Comparison of ENCODE assay signal across 25 cellular contexts in genomic region chr19:540867-541637, GRCh38. TPM values are rescaled to one million over a fixed set of nuclear protein-coding genes. Genes with fewer than 3 reads are reported as not detected.
DNase-seq lines count a peak whose midpoint lies in the region; ATAC-seq, FAIRE-seq and TF ChIP-seq lines count a peak whose summit lies in the region.
"Had no signal": no experiment of that assay in that cellular context is flagged by ENCODE, and none has a peak within 500 bp of the region (broad histone marks: within the 10 kb centered on the region; RNA-seq: fewer than 3 reads in every experiment).

No MANE protein-coding gene starts in this region.

- no peaks in the 10 kb centered on the region for H3K9me3 ChIP-seq in right atrium auricular region
- H3K9me3 ChIP-seq in HepG2 (ENCODE audit: low read length) = no peaks in the 10 kb centered on the region
- H3K9me3 ChIP-seq: BLaER1, Caco-2 had no signal

- no peak for FAIRE-seq in HepG2 (lab: Jason Lieb, UNC)
- FAIRE-seq: A204.1, G401.6, GM12892, GM19239, H1 had no signal

- no peak overlapping the region for H2AFZ ChIP-seq in HepG2 (ENCODE audit: low read length)
- H2AFZ ChIP-seq: GM23248 had no signal

- H3K27me3 ChIP-seq in right atrium auricular region (no peaks in the 10 kb centered on the region), HepG2 (ENCODE audit: control insufficient read depth in 1 of 2, insufficient read depth in 2 of 2, low read length in 2 of 2) (no peaks in the 10 kb centered on the region)
- H3K27me3 ChIP-seq: BLaER1 had no signal

- H3K36me3 ChIP-seq in right atrium auricular region = peaks cover 61% of the 10 kb centered on the region
- H3K36me3 ChIP-seq in HepG2 (replicated peaks in 1 of 2; ENCODE audit: control insufficient read depth in 1 of 2, insufficient read depth in 2 of 2, low read length in 2 of 2) = peaks cover 10 to 39% of the 10 kb centered on the region in 2 experiments; a peak in 4 of 5 replicates

- in situ Hi-C loops in HepG2 (cut with HindIII; ENCODE audit: extremely low pct_ligation_motif_present, low pct_unique_long_range_greater_than_20kb) = no loop called here

- TF ChIP-seq CTCF in right atrium auricular region (IDR thresholded peaks at IDR 0.05) (no peak), RWPE1 (conservative IDR thresholded peaks at IDR 0.05; ENCODE audit: low read depth) (no peak), HepG2 (CRISPR knock-in tag; IDR thresholded peaks at IDR 0.05) (no peak)

- H3K4me2 ChIP-seq in HepG2 (ENCODE audit: low read depth, low read length) = no peak overlapping the region
- H3K4me2 ChIP-seq: BLaER1 had no signal

- H3K27ac ChIP-seq in right atrium auricular region (no peak overlapping the region), RWPE1 (peak overlapping the region; percentile 20; the same call in 1 of the 2 replicates), HepG2 (ENCODE audit: extremely low read length, insufficient read depth, low read length) (no peak overlapping the region)
- H3K27ac ChIP-seq: 22Rv1, C4-2B, GM23248 had no signal

- H3K79me2 ChIP-seq in HepG2 (ENCODE audit: insufficient read depth, low read length) = no peaks in the 10 kb centered on the region

- peak; percentile 62 for DNase-seq in Right ventricle myocardium inferior (ENCODE audit: missing footprints)
- no peak for DNase-seq in right atrium auricular region (ENCODE audit: low spot score)
- no peak for DNase-seq in RWPE1 (ENCODE audit: low spot score)
- DNase-seq in HepG2 (ENCODE audit: low spot score) = no peak
- no peak for DNase-seq in NCI-H2227 (lab: John Stamatoyannopoulos, UW; ENCODE audit: unreplicated experiment)
- DNase-seq: Caco-2; CD4-positive, CD25-positive, alpha-beta regulatory T cell; CD8-positive, alpha-beta T cell; DMS153; DND-41; GM23248; H7; HFFc6 had no signal

- peaks cover 6% of the 10 kb centered on the region; the same call in 1 of the 2 replicates for H4K20me1 ChIP-seq in HepG2 (ENCODE audit: insufficient read depth, low read length)

- TSS peak; percentile 38 for BruUV-seq in HepG2 (replicated peaks; lab: Mats Ljungman, UMichigan)

- 96% methylated on average over 51 of the region's 51 CpGs for WGBS in HepG2 (ENCODE audit: low lambda C conversion rate)

- TF ChIP-seq EP300 in HepG2 (IDR thresholded peaks at IDR 0.05; ENCODE audit: low read depth in 2 of 2, low read length in 2 of 2) = no peak
- TF ChIP-seq EP300 in HepG2 (CRISPR knock-in tag; IDR thresholded peaks at IDR 0.05; ENCODE audit: borderline replicate concordance) = no peak

- intact Hi-C loops in Right ventricle myocardium inferior (cut with DNase I) = no loop called here
- intact Hi-C loops in HepG2 (cut with micrococcal nuclease; ENCODE audit: unreplicated experiment) = no loop called here

- no peak for TF ChIP-seq POLR2A in HepG2 (IDR thresholded peaks at IDR 0.05; ENCODE audit: insufficient read depth in 1 of 2, low read depth in 2 of 2, low read length in 2 of 2)

- POLR2A ChIA-PET in RWPE1 (lab: Yijun Ruan, JAX; ENCODE audit: low non-redundant PET) = no interaction called here
- POLR2A ChIA-PET in HepG2 (lab: Yijun Ruan, JAX) = interaction anchor here (1.4 kb wide), 1 partner anchor 10 kb away, joined by 5 read pairs; no protein-coding TSS in a partner anchor

- CTCF ChIA-PET in RWPE1 (lab: Yijun Ruan, JAX) (interaction anchor here (0.8 kb wide), 1 partner anchor 19 kb away, joined by 3 read pairs; no protein-coding TSS in a partner anchor), HepG2 (lab: Yijun Ruan, JAX; ENCODE audit: low intra/inter-chr PET ratio, low total read pairs) (no interaction called here)

- ATAC-seq in Right ventricle myocardium inferior = no peak
- no peak for ATAC-seq in HepG2
- no peak for ATAC-seq in GM18909 (IDR thresholded peaks at IDR 0.05; ENCODE audit: poor library complexity, unreplicated experiment)
- ATAC-seq: CD8-positive, alpha-beta T cell; HCT116 had no signal

- H3K4me1 ChIP-seq in right atrium auricular region = no peaks in the 10 kb centered on the region
- H3K4me1 ChIP-seq in HepG2 (ENCODE audit: insufficient read depth, low read length) = no peaks in the 10 kb centered on the region
- H3K4me1 ChIP-seq: Caco-2 had no signal

- H3K4me3 ChIP-seq in right atrium auricular region (no peak overlapping the region), HepG2 (replicated peaks in 1 of 3; ENCODE audit: insufficient read depth in 1 of 3, low read depth in 2 of 3, low read length in 3 of 3) (no peak overlapping the region)
- H3K4me3 ChIP-seq: BLaER1, GM23248 had no signal

- no peak overlapping the region for H3K9ac ChIP-seq in HepG2 (ENCODE audit: insufficient read depth, low read depth, low read length)
- H3K9ac ChIP-seq: BLaER1, GM23248 had no signal

- no peak for TF ChIP-seq RAD21 in HepG2 (CRISPR knock-in tag; IDR thresholded peaks at IDR 0.05)

RNA-seq across cellular contexts. Expression of gene GZMM, which starts 2.8 kb away (rescaled TPM):
- total RNA-seq in Right ventricle myocardium inferior = not detected
- under 1 TPM in 1 of 2 donors, not detected in 1; 0.79 TPM for total RNA-seq in right atrium auricular region
- not detected in 2 replicates for total RNA-seq in HepG2 (2016; rRNA removed; fragmentation: Illumina TruSeq; extraction: Trizol)
- not detected in 2 replicates for total RNA-seq in HepG2 (2016; cell fraction: cytosol; rRNA removed; fragmentation: Illumina TruSeq; extraction: Trizol; ENCODE audit: low read depth)
- not detected in 2 replicates for total RNA-seq in HepG2 (2016; cell fraction: insoluble cytoplasmic fraction; rRNA removed; fragmentation: Illumina TruSeq; extraction: Trizol)
- not detected in 2 replicates for total RNA-seq in HepG2 (2016; cell fraction: membrane; rRNA removed; fragmentation: Illumina TruSeq; extraction: Trizol)
- not detected in 2 replicates for total RNA-seq in HepG2 (2016; cell fraction: nucleus; rRNA removed; fragmentation: Illumina TruSeq; extraction: Trizol)
- 0.07 TPM in 1 of 2 replicates, not detected in the other for polyA plus RNA-seq in HepG2 (2011; rRNA removed)
- 0.13 TPM in 1 of 2 replicates, not detected in the other for polyA plus RNA-seq in HepG2 (2011; cell fraction: cytosol; rRNA removed)
- polyA plus RNA-seq in HepG2 (2011; cell fraction: nucleus; rRNA removed) = 0.50 and 0.71 TPM in 2 replicates
- 0.16 TPM in 1 of 2 replicates, not detected in the other for polyA plus RNA-seq in HepG2 (2012)
- polyA plus RNA-seq in HepG2 (2016; cell fraction: cytosol; fragmentation: Illumina TruSeq; extraction: Trizol; ENCODE audit: low read depth) = not detected in 2 replicates
- polyA plus RNA-seq in HepG2 (2016; cell fraction: insoluble cytoplasmic fraction; fragmentation: Illumina TruSeq; extraction: Trizol; ENCODE audit: low read depth) = not detected in 2 replicates
- polyA plus RNA-seq in HepG2 (2016; cell fraction: membrane; fragmentation: Illumina TruSeq; extraction: Trizol; ENCODE audit: low read depth) = not detected in 2 replicates
- polyA plus RNA-seq in HepG2 (2016; cell fraction: nucleus; fragmentation: Illumina TruSeq; extraction: Trizol; ENCODE audit: insufficient read depth, low read depth) = not detected in 2 replicates
- not detected in 2 replicates for polyA minus RNA-seq in HepG2 (2011; rRNA and poly(A)+ RNA removed; ENCODE audit: low replicate concordance)
- not detected in 2 replicates for polyA minus RNA-seq in HepG2 (2011; cell fraction: cytosol; rRNA and poly(A)+ RNA removed)
- polyA minus RNA-seq in HepG2 (2011; cell fraction: nucleus; rRNA and poly(A)+ RNA removed) = not detected in 2 replicates
- total RNA-seq: B cell, Caco-2, GM23248 had no signal
- polyA plus RNA-seq: AG04450, GM23248 had no signal

RNA-seq across cellular contexts. Expression of gene CDC34, which starts 9.5 kb away (rescaled TPM):
- 109 TPM for total RNA-seq in Right ventricle myocardium inferior
- total RNA-seq in right atrium auricular region = 10 to 100 TPM; 55.8 to 75.0 TPM
- 119 and 138 TPM in 2 replicates for total RNA-seq in HepG2 (2016; rRNA removed; fragmentation: Illumina TruSeq; extraction: Trizol)
- 181 and 194 TPM in 2 replicates for total RNA-seq in HepG2 (2016; cell fraction: cytosol; rRNA removed; fragmentation: Illumina TruSeq; extraction: Trizol; ENCODE audit: low read depth)
- total RNA-seq in HepG2 (2016; cell fraction: insoluble cytoplasmic fraction; rRNA removed; fragmentation: Illumina TruSeq; extraction: Trizol) = 104 and 144 TPM in 2 replicates
- total RNA-seq in HepG2 (2016; cell fraction: membrane; rRNA removed; fragmentation: Illumina TruSeq; extraction: Trizol) = 198 and 240 TPM in 2 replicates
- 59.6 and 65.5 TPM in 2 replicates for total RNA-seq in HepG2 (2016; cell fraction: nucleus; rRNA removed; fragmentation: Illumina TruSeq; extraction: Trizol)
- 140 and 150 TPM in 2 replicates for polyA plus RNA-seq in HepG2 (2011; rRNA removed)
- polyA plus RNA-seq in HepG2 (2011; cell fraction: cytosol; rRNA removed) = 102 and 147 TPM in 2 replicates
- 121 and 122 TPM in 2 replicates for polyA plus RNA-seq in HepG2 (2011; cell fraction: nucleus; rRNA removed)
- polyA plus RNA-seq in HepG2 (2012) = 90.8 and 101 TPM in 2 replicates
- polyA plus RNA-seq in HepG2 (2016; cell fraction: cytosol; fragmentation: Illumina TruSeq; extraction: Trizol; ENCODE audit: low read depth) = 157 and 191 TPM in 2 replicates
- 118 and 140 TPM in 2 replicates for polyA plus RNA-seq in HepG2 (2016; cell fraction: insoluble cytoplasmic fraction; fragmentation: Illumina TruSeq; extraction: Trizol; ENCODE audit: low read depth)
- 153 and 184 TPM in 2 replicates for polyA plus RNA-seq in HepG2 (2016; cell fraction: membrane; fragmentation: Illumina TruSeq; extraction: Trizol; ENCODE audit: low read depth)
- polyA plus RNA-seq in HepG2 (2016; cell fraction: nucleus; fragmentation: Illumina TruSeq; extraction: Trizol; ENCODE audit: insufficient read depth, low read depth) = 130 and 138 TPM in 2 replicates
- polyA minus RNA-seq in HepG2 (2011; rRNA and poly(A)+ RNA removed; ENCODE audit: low replicate concordance) = 60.5 and 88.3 TPM in 2 replicates
- 42.1 and 46.2 TPM in 2 replicates for polyA minus RNA-seq in HepG2 (2011; cell fraction: cytosol; rRNA and poly(A)+ RNA removed)
- 19.1 and 22.1 TPM in 2 replicates for polyA minus RNA-seq in HepG2 (2011; cell fraction: nucleus; rRNA and poly(A)+ RNA removed)

RNA-seq across cellular contexts. Expression of gene BSG, which starts 31.3 kb away (rescaled TPM):
- total RNA-seq in Right ventricle myocardium inferior (1,651 TPM), right atrium auricular region (1,000 to 10,000 TPM; 1,033 to 1,569 TPM), HepG2 (2016; rRNA removed; fragmentation: Illumina TruSeq; extraction: Trizol) (136 and 309 TPM in 2 replicates)
- total RNA-seq in HepG2 (2016; cell fraction: cytosol; rRNA removed; fragmentation: Illumina TruSeq; extraction: Trizol; ENCODE audit: low read depth) = 81.8 and 84.4 TPM in 2 replicates
- 114 and 317 TPM in 2 replicates for total RNA-seq in HepG2 (2016; cell fraction: insoluble cytoplasmic fraction; rRNA removed; fragmentation: Illumina TruSeq; extraction: Trizol)
- 96.0 and 109 TPM in 2 replicates for total RNA-seq in HepG2 (2016; cell fraction: membrane; rRNA removed; fragmentation: Illumina TruSeq; extraction: Trizol)
- 271 and 340 TPM in 2 replicates for total RNA-seq in HepG2 (2016; cell fraction: nucleus; rRNA removed; fragmentation: Illumina TruSeq; extraction: Trizol)
- 754 and 1,057 TPM in 2 replicates for polyA plus RNA-seq in HepG2 (2011; rRNA removed)
- 595 and 749 TPM in 2 replicates for polyA plus RNA-seq in HepG2 (2011; cell fraction: cytosol; rRNA removed)
- polyA plus RNA-seq in HepG2 (2011; cell fraction: nucleus; rRNA removed) = 561 and 615 TPM in 2 replicates
- polyA plus RNA-seq in HepG2 (2012) = 926 and 933 TPM in 2 replicates
- polyA plus RNA-seq in HepG2 (2016; cell fraction: cytosol; fragmentation: Illumina TruSeq; extraction: Trizol; ENCODE audit: low read depth) = 148 and 149 TPM in 2 replicates
- polyA plus RNA-seq in HepG2 (2016; cell fraction: insoluble cytoplasmic fraction; fragmentation: Illumina TruSeq; extraction: Trizol; ENCODE audit: low read depth) = 179 and 219 TPM in 2 replicates
- polyA plus RNA-seq in HepG2 (2016; cell fraction: membrane; fragmentation: Illumina TruSeq; extraction: Trizol; ENCODE audit: low read depth) = 152 and 167 TPM in 2 replicates
- polyA plus RNA-seq in HepG2 (2016; cell fraction: nucleus; fragmentation: Illumina TruSeq; extraction: Trizol; ENCODE audit: insufficient read depth, low read depth) = 760 and 837 TPM in 2 replicates
- 426 and 707 TPM in 2 replicates for polyA minus RNA-seq in HepG2 (2011; rRNA and poly(A)+ RNA removed; ENCODE audit: low replicate concordance)
- 369 and 454 TPM in 2 replicates for polyA minus RNA-seq in HepG2 (2011; cell fraction: cytosol; rRNA and poly(A)+ RNA removed)
- 97.1 and 115 TPM in 2 replicates for polyA minus RNA-seq in HepG2 (2011; cell fraction: nucleus; rRNA and poly(A)+ RNA removed)

RNA-seq across cellular contexts. Expression of gene TPGS1, which starts 33.8 kb away (rescaled TPM):
- total RNA-seq in Right ventricle myocardium inferior = 10.3 TPM
- 10 to 100 TPM; 30.3 to 33.2 TPM for total RNA-seq in right atrium auricular region
- 4.2 and 6.2 TPM in 2 replicates for total RNA-seq in HepG2 (2016; rRNA removed; fragmentation: Illumina TruSeq; extraction: Trizol)
- total RNA-seq in HepG2 (2016; cell fraction: cytosol; rRNA removed; fragmentation: Illumina TruSeq; extraction: Trizol; ENCODE audit: low read depth) = 4.1 and 5.0 TPM in 2 replicates
- total RNA-seq in HepG2 (2016; cell fraction: insoluble cytoplasmic fraction; rRNA removed; fragmentation: Illumina TruSeq; extraction: Trizol) = 3.9 and 5.0 TPM in 2 replicates
- 4.2 and 4.9 TPM in 2 replicates for total RNA-seq in HepG2 (2016; cell fraction: membrane; rRNA removed; fragmentation: Illumina TruSeq; extraction: Trizol)
- total RNA-seq in HepG2 (2016; cell fraction: nucleus; rRNA removed; fragmentation: Illumina TruSeq; extraction: Trizol) = 2.4 and 3.4 TPM in 2 replicates
- polyA plus RNA-seq in HepG2 (2011; rRNA removed) = 1.1 and 2.0 TPM in 2 replicates
- polyA plus RNA-seq in HepG2 (2011; cell fraction: cytosol; rRNA removed) = 1.7 and 4.3 TPM in 2 replicates
- polyA plus RNA-seq in HepG2 (2011; cell fraction: nucleus; rRNA removed) = 3.3 and 3.7 TPM in 2 replicates
- 1.0 and 2.2 TPM in 2 replicates for polyA plus RNA-seq in HepG2 (2012)
- 2.0 and 2.2 TPM in 2 replicates for polyA plus RNA-seq in HepG2 (2016; cell fraction: cytosol; fragmentation: Illumina TruSeq; extraction: Trizol; ENCODE audit: low read depth)
- polyA plus RNA-seq in HepG2 (2016; cell fraction: insoluble cytoplasmic fraction; fragmentation: Illumina TruSeq; extraction: Trizol; ENCODE audit: low read depth) = 3.3 and 4.8 TPM in 2 replicates
- polyA plus RNA-seq in HepG2 (2016; cell fraction: membrane; fragmentation: Illumina TruSeq; extraction: Trizol; ENCODE audit: low read depth) = 2.0 and 2.2 TPM in 2 replicates
- 3.1 and 4.1 TPM in 2 replicates for polyA plus RNA-seq in HepG2 (2016; cell fraction: nucleus; fragmentation: Illumina TruSeq; extraction: Trizol; ENCODE audit: insufficient read depth, low read depth)
- 2.3 and 2.8 TPM in 2 replicates for polyA minus RNA-seq in HepG2 (2011; rRNA and poly(A)+ RNA removed; ENCODE audit: low replicate concordance)
- 1.4 and 1.8 TPM in 2 replicates for polyA minus RNA-seq in HepG2 (2011; cell fraction: cytosol; rRNA and poly(A)+ RNA removed)
- 2.1 and 2.3 TPM in 2 replicates for polyA minus RNA-seq in HepG2 (2011; cell fraction: nucleus; rRNA and poly(A)+ RNA removed)

RNA-seq across cellular contexts. Expression of gene MADCAM1, which starts 44.8 kb away (rescaled TPM):
- 0.19 TPM for total RNA-seq in Right ventricle myocardium inferior
- not detected for total RNA-seq in right atrium auricular region
- total RNA-seq in HepG2 (2016; rRNA removed; fragmentation: Illumina TruSeq; extraction: Trizol) = 0.21 and 0.33 TPM in 2 replicates
- total RNA-seq in HepG2 (2016; cell fraction: cytosol; rRNA removed; fragmentation: Illumina TruSeq; extraction: Trizol; ENCODE audit: low read depth) = 0.30 and 0.44 TPM in 2 replicates
- total RNA-seq in HepG2 (2016; cell fraction: insoluble cytoplasmic fraction; rRNA removed; fragmentation: Illumina TruSeq; extraction: Trizol) = 0.30 TPM in 1 of 2 replicates, not detected in the other
- total RNA-seq in HepG2 (2016; cell fraction: membrane; rRNA removed; fragmentation: Illumina TruSeq; extraction: Trizol) = 0.37 and 0.45 TPM in 2 replicates
- total RNA-seq in HepG2 (2016; cell fraction: nucleus; rRNA removed; fragmentation: Illumina TruSeq; extraction: Trizol) = 0.22 TPM in 1 of 2 replicates, not detected in the other
- polyA plus RNA-seq in HepG2 (2011; rRNA removed) = 0.29 and 0.39 TPM in 2 replicates
- 0.42 and 0.60 TPM in 2 replicates for polyA plus RNA-seq in HepG2 (2011; cell fraction: cytosol; rRNA removed)
- polyA plus RNA-seq in HepG2 (2011; cell fraction: nucleus; rRNA removed) = 1.9 and 2.3 TPM in 2 replicates
- polyA plus RNA-seq in HepG2 (2012) = 1.7 and 2.3 TPM in 2 replicates
- 0.62 and 0.89 TPM in 2 replicates for polyA plus RNA-seq in HepG2 (2016; cell fraction: cytosol; fragmentation: Illumina TruSeq; extraction: Trizol; ENCODE audit: low read depth)
- 0.33 and 0.51 TPM in 2 replicates for polyA plus RNA-seq in HepG2 (2016; cell fraction: insoluble cytoplasmic fraction; fragmentation: Illumina TruSeq; extraction: Trizol; ENCODE audit: low read depth)
- 0.74 and 0.99 TPM in 2 replicates for polyA plus RNA-seq in HepG2 (2016; cell fraction: membrane; fragmentation: Illumina TruSeq; extraction: Trizol; ENCODE audit: low read depth)
- polyA plus RNA-seq in HepG2 (2016; cell fraction: nucleus; fragmentation: Illumina TruSeq; extraction: Trizol; ENCODE audit: insufficient read depth, low read depth) = 0.89 and 1.4 TPM in 2 replicates
- polyA minus RNA-seq in HepG2 (2011; rRNA and poly(A)+ RNA removed; ENCODE audit: low replicate concordance) = 1.1 TPM in 1 of 2 replicates, not detected in the other
- polyA minus RNA-seq in HepG2 (2011; cell fraction: cytosol; rRNA and poly(A)+ RNA removed) = 0.62 and 0.89 TPM in 2 replicates
- polyA minus RNA-seq in HepG2 (2011; cell fraction: nucleus; rRNA and poly(A)+ RNA removed) = 0.26 and 0.75 TPM in 2 replicates
- total RNA-seq: H7 had no signal
- polyA plus RNA-seq: AG04450 had no signal
